In genomic region chr1:158177705-158178450, GRCh38 we compare ENCODE assay signal across 9 cellular contexts. TPM values are rescaled to one million over a fixed set of nuclear protein-coding genes. Genes with fewer than 3 reads are reported as not detected.
DNase-seq lines count a peak whose midpoint lies in the region; ATAC-seq and TF ChIP-seq lines count a peak whose summit lies in the region.
"Had no signal": no experiment of that assay in that cellular context is flagged by ENCODE, and none has a peak within 500 bp of the region (broad histone marks: within the 10 kb centered on the region; RNA-seq: fewer than 3 reads in every experiment).

No MANE protein-coding gene starts in this region.

- H3K36me3 ChIP-seq in OCI-LY1 (ENCODE audit: insufficient read depth, low read length) (peaks cover 5% of the 10 kb centered on the region; the same call in 1 of the 2 replicates), breast epithelium (no peaks in the 10 kb centered on the region)

- TF ChIP-seq CTCF in OCI-LY1 (IDR thresholded peaks at IDR 0.05; ENCODE audit: low read length) (no peak), breast epithelium (IDR thresholded peaks at IDR 0.05) (no peak), retinal pigment epithelial cell (conservative IDR thresholded peaks at IDR 0.05; ENCODE audit: low read depth, low read length) (no peak)

- H3K27me3 ChIP-seq in OCI-LY1 (ENCODE audit: insufficient read depth, low read length) (no peaks in the 10 kb centered on the region), breast epithelium (peaks cover 0 to 34% of the 10 kb centered on the region in 2 donors)

- H3K9ac ChIP-seq in OCI-LY1 (ENCODE audit: low read length), result peak overlapping the region; percentile 5; the same call in 1 of the 2 replicates

- H3K4me3 ChIP-seq in OCI-LY1 (ENCODE audit: low read depth, low read length, poor library complexity, severe bottlenecking) (peak overlapping the region; percentile 53), breast epithelium (peak overlapping the region; percentile 30 to 60 (median 49)), retinal pigment epithelial cell (ENCODE audit: low read length) (peak overlapping the region; percentile 40)

- H3K79me2 ChIP-seq in OCI-LY1 (ENCODE audit: insufficient read depth, low read length), result no peaks in the 10 kb centered on the region

- H3K4me1 ChIP-seq in OCI-LY1 (ENCODE audit: insufficient read depth, low read length, severe bottlenecking) (peaks cover 62% of the 10 kb centered on the region), breast epithelium (no peaks in the 10 kb centered on the region)

- peak; percentile 51 for DNase-seq in activated CD4-positive, alpha-beta T cell treated with anti-CD3 and anti-CD28 coated beads for 48 hours
- DNase-seq in activated CD4-positive, alpha-beta T cell treated with anti-CD3 and anti-CD28 coated beads for 4 hours, result no peak
- DNase-seq in breast epithelium (ENCODE audit: low spot score in 2 of 2), result peak; percentile 80 to 90
- DNase-seq in iPS-NIHi11 (ENCODE audit: low spot score), result peak; percentile 87
- peak; percentile 11 for DNase-seq in retinal pigment epithelial cell (ENCODE audit: low read depth)
- no peak for DNase-seq in NCI-H1092 (lab: John Stamatoyannopoulos, UW)

- no peaks in the 10 kb centered on the region for H4K20me1 ChIP-seq in OCI-LY1 (ENCODE audit: insufficient read depth, low read length)

- H3K4me2 ChIP-seq in OCI-LY1 (ENCODE audit: low read length), result peak overlapping the region; percentile 88

- H3K9me3 ChIP-seq in OCI-LY1 (ENCODE audit: low read length) (no peaks in the 10 kb centered on the region), breast epithelium (no peaks in the 10 kb centered on the region)

- no peaks in the 10 kb centered on the region for H3F3A ChIP-seq in OCI-LY1 (ENCODE audit: insufficient read depth, low read length)

- intact Hi-C loops in breast epithelium (cut with DNase I; ENCODE audit: low total_unique reads), result no loop called here

- H3K27ac ChIP-seq in OCI-LY1 (ENCODE audit: low read depth, low read length, poor library complexity, severe bottlenecking) (peak overlapping the region; percentile 88), breast epithelium (no peak overlapping the region)

- no peaks in the 10 kb centered on the region for H3K9me2 ChIP-seq in OCI-LY1 (ENCODE audit: low read depth, low read length)

- no peak for TF ChIP-seq POLR2A in breast epithelium (IDR thresholded peaks at IDR 0.05)

- no peak for ATAC-seq in GM18511 (IDR thresholded peaks at IDR 0.05; ENCODE audit: unreplicated experiment)

- H2AFZ ChIP-seq in OCI-LY1 (ENCODE audit: low read length), result peak overlapping the region; percentile 1; the same call in 1 of the 2 replicates

RNA-seq across cellular contexts. Expression of gene CD1D, which starts 2.8 kb away (rescaled TPM):
- total RNA-seq in breast epithelium, result 1 to 10 TPM in 2 of 3 donors, under 1 TPM in 1; 0.96 to 2.0 (median 1.8) TPM
- total RNA-seq: activated CD8-positive, alpha-beta memory T cell treated with anti-CD3 and anti-CD28 coated beads for 36 hours had no signal

Comparison
In these comparisons a context has a peak if more than half of its experiments do, and no peak if none do; other contexts are left out.
1. DNase-seq: peak in activated CD4-positive, alpha-beta T cell treated with anti-CD3 and anti-CD28 coated beads for 48 hours (single experiment), breast epithelium (2 of 2), iPS-NIHi11 (single experiment) and retinal pigment epithelial cell (single experiment); none in activated CD4-positive, alpha-beta T cell treated with anti-CD3 and anti-CD28 coated beads for 4 hours (0 of 2) and NCI-H1092 (single experiment).
2. Peak in every context shown above with its lines, with median percentiles within 50 percentile points of each other: H3K4me3 ChIP-seq.